In the genomic region with DNA sequence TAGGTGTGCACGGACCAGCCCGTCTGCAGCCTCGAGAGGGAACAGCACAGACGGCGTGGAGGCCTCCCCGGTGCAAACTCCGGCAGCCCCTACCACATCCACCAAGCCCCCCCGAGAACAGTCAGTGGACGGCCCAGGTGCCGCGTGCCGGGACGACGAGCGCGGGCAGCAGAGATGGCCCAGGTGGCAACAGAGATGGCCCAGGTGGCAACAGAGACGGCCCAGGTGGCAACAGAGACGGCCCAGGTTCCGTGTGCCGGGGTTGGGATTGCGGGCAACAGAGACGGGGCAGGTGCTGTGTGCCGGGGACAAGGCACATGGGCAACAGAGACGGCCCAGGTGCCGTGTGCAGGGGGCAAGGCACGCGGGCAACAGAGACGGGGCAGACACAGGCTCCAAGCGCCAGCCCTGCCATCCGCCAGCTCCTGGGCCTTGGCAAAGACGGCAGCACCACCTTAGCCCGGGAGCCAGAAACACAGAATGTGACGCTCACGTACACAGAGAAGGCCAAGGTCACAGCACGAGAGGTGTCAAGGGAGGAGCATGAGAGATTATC, we compare ENCODE assay signal across 24 cellular contexts. TPM values are rescaled to one million over a fixed set of nuclear protein-coding genes. Genes with fewer than 3 reads are reported as not detected.
DNase-seq lines count a peak whose midpoint lies in the region; ATAC-seq and TF ChIP-seq lines count a peak whose summit lies in the region.
"Had no signal": no experiment of that assay in that cellular context is flagged by ENCODE, and none has a peak within 500 bp of the region (broad histone marks: within the 10 kb centered on the region; RNA-seq: fewer than 3 reads in every experiment).

No MANE protein-coding gene starts in this region.

- H3K4me3 ChIP-seq in WERI-Rb-1 (ENCODE audit: low read depth, low read length) (peak overlapping the region; percentile 0; the same call in 1 of the 2 replicates), neural progenitor cell (no peak overlapping the region), PC-3 (ENCODE audit: low read length) (no peak overlapping the region)
- H3K4me3 ChIP-seq: A549, GM12878, GM23248, SJSA1 had no signal

- H3F3A ChIP-seq in neural progenitor cell (ENCODE audit: low read depth) (peaks cover 6% of the 10 kb centered on the region), PC-3 (ENCODE audit: low read length, unreplicated experiment) (no peaks in the 10 kb centered on the region)

- DNase-seq in Calu3: no peak
- DNase-seq in WERI-Rb-1: no peak
- peak; percentile 27 for DNase-seq in left ventricle myocardium superior
- no peak for DNase-seq in neural progenitor cell (ENCODE audit: low spot score)
- no peak for DNase-seq in NCI-H748 treated with DMSO at 0.1 percent for 48 hours (lab: John Stamatoyannopoulos, UW)
- DNase-seq in PC-3: no peak
- no peak for DNase-seq in activated naive CD8-positive, alpha-beta T cell treated with anti-CD3 and anti-CD28 coated beads for 36 hours
- DNase-seq: C1 segment of cervical spinal cord, DMS 273 treated with DMSO at 0.1 percent for 48 hours, GDM1, GM23248, IMR-90, Kasumi-1, MM.1S, NCI-H1105, NCI-H1694 treated with DMSO at 0.1 percent for 48 hours, NCI-H2107, NCI-H345, OCI-M1, RPMI8226 had no signal

- no peaks in the 10 kb centered on the region for H3K9me3 Mint-ChIP-seq in Calu3 (ENCODE audit: low read depth, unreplicated experiment)
- peaks cover 20% of the 10 kb centered on the region for H3K9me3 Mint-ChIP-seq in neural progenitor cell
- H3K9me3 Mint-ChIP-seq in activated naive CD8-positive, alpha-beta T cell treated with anti-CD3 and anti-CD28 coated beads for 36 hours: no peaks in the 10 kb centered on the region

- ATAC-seq in left ventricle myocardium superior (peak; percentile 25), PC-3 (no peak), HG03159 (IDR thresholded peaks at IDR 0.05; ENCODE audit: unreplicated experiment) (no peak)
- ATAC-seq: GM12878 had no signal

- H4K20me1 ChIP-seq in neural progenitor cell (ENCODE audit: low read depth) (peaks cover 5% of the 10 kb centered on the region), PC-3 (ENCODE audit: low read length) (no peaks in the 10 kb centered on the region)

- POLR2A ChIA-PET in PC-3 (lab: Charles Lee; ENCODE audit: unreplicated experiment): no interaction called here

- H3K27me3 ChIP-seq in WERI-Rb-1 (ENCODE audit: insufficient read depth, low read depth, severe bottlenecking) (no peaks in the 10 kb centered on the region), neural progenitor cell (no peaks in the 10 kb centered on the region), PC-3 (ENCODE audit: low read length) (no peaks in the 10 kb centered on the region)
- H3K27me3 ChIP-seq: SJSA1 had no signal

- no peak overlapping the region for H3K9ac ChIP-seq in neural progenitor cell
- no peak overlapping the region for H3K9ac ChIP-seq in PC-3 (ENCODE audit: low read length)
- H3K9ac ChIP-seq: GM23248 had no signal

- peak overlapping the region; percentile 34 for H3K4me3 Mint-ChIP-seq in Calu3 (ENCODE audit: low read depth, unreplicated experiment)
- H3K4me3 Mint-ChIP-seq in neural progenitor cell: peak overlapping the region; percentile 4
- no peak overlapping the region for H3K4me3 Mint-ChIP-seq in activated naive CD8-positive, alpha-beta T cell treated with anti-CD3 and anti-CD28 coated beads for 36 hours

- H3K4me1 ChIP-seq in neural progenitor cell (peaks cover 26% of the 10 kb centered on the region), PC-3 (ENCODE audit: insufficient read depth, low read length) (no peaks in the 10 kb centered on the region)
- H3K4me1 ChIP-seq: A549, SJSA1 had no signal

- peaks cover 19% of the 10 kb centered on the region for H3K36me3 ChIP-seq in WERI-Rb-1
- no peaks in the 10 kb centered on the region for H3K36me3 ChIP-seq in neural progenitor cell
- H3K36me3 ChIP-seq in PC-3 (ENCODE audit: low read depth, low read length): peaks cover 8% of the 10 kb centered on the region
- H3K36me3 ChIP-seq: SJSA1 had no signal

- no peaks in the 10 kb centered on the region for H3K9me2 ChIP-seq in PC-3 (replicated peaks; ENCODE audit: low read length)

- H3K9me3 ChIP-seq in WERI-Rb-1 (ENCODE audit: severe bottlenecking) (no peaks in the 10 kb centered on the region), neural progenitor cell (ENCODE audit: low read depth) (no peaks in the 10 kb centered on the region), PC-3 (ENCODE audit: low read length) (no peaks in the 10 kb centered on the region)
- H3K9me3 ChIP-seq: A549, SJSA1 had no signal

- peak overlapping the region; percentile 67 for H3K27ac ChIP-seq in WERI-Rb-1
- no peak overlapping the region for H3K27ac ChIP-seq in neural progenitor cell
- no peak overlapping the region for H3K27ac ChIP-seq in PC-3 (ENCODE audit: low read length)
- H3K27ac ChIP-seq: GM23248, SJSA1 had no signal

- H3K27ac Mint-ChIP-seq in Calu3 (ENCODE audit: unreplicated experiment) (peak overlapping the region; percentile 8), neural progenitor cell (no peak overlapping the region)
- H3K27ac Mint-ChIP-seq in activated naive CD8-positive, alpha-beta T cell treated with anti-CD3 and anti-CD28 coated beads for 36 hours: no peak overlapping the region

- BruUV-seq in Calu3 (replicated peaks; lab: Mats Ljungman, UMichigan) (no TSS peak), PC-3 (replicated peaks; lab: Mats Ljungman, UMichigan) (no TSS peak)

- H3K27me3 Mint-ChIP-seq in Calu3 (ENCODE audit: unreplicated experiment) (no peaks in the 10 kb centered on the region), neural progenitor cell (ENCODE audit: insufficient read depth, low read depth) (peaks cover 20% of the 10 kb centered on the region)
- H3K27me3 Mint-ChIP-seq in activated naive CD8-positive, alpha-beta T cell treated with anti-CD3 and anti-CD28 coated beads for 36 hours: no peaks in the 10 kb centered on the region

- H3K4me2 ChIP-seq in neural progenitor cell (peak overlapping the region; percentile 69), PC-3 (ENCODE audit: low read length) (no peak overlapping the region)
- H3K4me2 ChIP-seq: A549 had no signal

- peaks cover 21% of the 10 kb centered on the region for H3K36me3 Mint-ChIP-seq in Calu3 (ENCODE audit: insufficient read depth, unreplicated experiment)
- H3K36me3 Mint-ChIP-seq in neural progenitor cell: peaks cover 10% of the 10 kb centered on the region
- H3K36me3 Mint-ChIP-seq in activated naive CD8-positive, alpha-beta T cell treated with anti-CD3 and anti-CD28 coated beads for 36 hours: no peaks in the 10 kb centered on the region

- TF ChIP-seq CTCF in Calu3 (IDR thresholded peaks at IDR 0.05; ENCODE audit: unreplicated experiment) (no peak), WERI-Rb-1 (IDR thresholded peaks at IDR 0.05; ENCODE audit: low read depth, low read length) (no peak), neural progenitor cell (IDR thresholded peaks at IDR 0.05) (no peak), PC-3 (conservative IDR thresholded peaks at IDR 0.05; ENCODE audit: low read depth, low read length) (no peak)

- H3K79me2 ChIP-seq in neural progenitor cell (ENCODE audit: low read depth) (no peaks in the 10 kb centered on the region), PC-3 (ENCODE audit: low read length) (no peaks in the 10 kb centered on the region)

- intact Hi-C loops in Calu3 (cut with micrococcal nuclease; ENCODE audit: unreplicated experiment) (no loop called here), left ventricle myocardium superior (cut with micrococcal nuclease) (no loop called here), PC-3 (cut with micrococcal nuclease) (no loop called here)

- H3K4me1 Mint-ChIP-seq in Calu3 (ENCODE audit: low read depth, unreplicated experiment) (peaks cover 7% of the 10 kb centered on the region), neural progenitor cell (peaks cover 34% of the 10 kb centered on the region)
- no peaks in the 10 kb centered on the region for H3K4me1 Mint-ChIP-seq in activated naive CD8-positive, alpha-beta T cell treated with anti-CD3 and anti-CD28 coated beads for 36 hours

- CTCF ChIA-PET in Calu3 (lab: Charles Lee): no interaction called here
- CTCF ChIA-PET in PC-3 (lab: Charles Lee): no interaction called here

- H2AFZ ChIP-seq in neural progenitor cell (replicated peaks): peak overlapping the region; percentile 57
- H2AFZ ChIP-seq in PC-3 (ENCODE audit: low read length): no peak overlapping the region
- H2AFZ ChIP-seq: GM23248 had no signal

RNA-seq across cellular contexts. Expression of gene RPH3AL, which starts 31.1 kb away (rescaled TPM):
- total RNA-seq in Calu3 (2022): 14.1 and 17.9 TPM in 2 replicates
- 3.8 TPM for total RNA-seq in left ventricle myocardium superior
- 7.5 TPM in 2 replicates for total RNA-seq in neural progenitor cell (ENCODE audit: low replicate concordance)
- 24.9 and 30.8 TPM in 2 replicates for total RNA-seq in PC-3 (2014; rRNA removed)
- total RNA-seq in activated naive CD8-positive, alpha-beta T cell treated with anti-CD3 and anti-CD28 coated beads for 36 hours: 1 to 10 TPM in 1 of 2 experiments, under 1 TPM in 1; 0.64 to 1.2 TPM
